Comparison of ENCODE assay signal across 11 cellular contexts in the genomic region with DNA sequence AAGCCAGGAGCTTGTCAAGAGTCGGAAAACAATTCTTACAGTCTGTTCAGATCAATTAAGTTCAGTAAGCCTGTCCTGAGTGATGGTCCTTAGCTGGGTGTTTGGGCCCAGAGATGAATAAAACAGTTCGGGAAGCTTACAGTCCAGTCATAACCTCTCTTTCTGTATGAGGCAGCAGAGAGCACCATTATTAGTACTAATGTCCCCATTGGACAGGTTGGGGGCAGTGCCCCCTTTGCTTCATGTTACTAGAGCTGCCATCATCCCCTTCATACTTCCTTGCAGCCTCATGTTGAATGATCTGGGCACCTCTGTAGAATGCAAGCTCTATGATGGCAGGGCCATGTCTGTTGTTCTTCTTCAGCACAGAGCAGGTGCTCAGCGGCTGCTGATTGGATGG. TPM values are rescaled to one million over a fixed set of nuclear protein-coding genes. Genes with fewer than 3 reads are reported as not detected.
A peak's percentile ranks its signal among the peaks of the same experiment; 100 is the strongest.
DNase-seq lines count a peak whose midpoint lies in the region; ATAC-seq, FAIRE-seq and TF ChIP-seq lines count a peak whose summit lies in the region.
"Had no signal": no experiment of that assay in that cellular context is flagged by ENCODE, and none has a peak within 500 bp of the region (broad histone marks: within the 10 kb centered on the region; RNA-seq: fewer than 3 reads in every experiment).

No MANE protein-coding gene starts in this region.

- H3K27ac Mint-ChIP-seq in activated naive CD8-positive, alpha-beta T cell treated with anti-CD3 and anti-CD28 coated beads, Interleukin-2, amount 50 U/mL, for 24 hours = peak overlapping the region; percentile 26

- WGBS in HepG2 (ENCODE audit: low lambda C conversion rate) = 2% methylated on average over 3 of the region's 3 CpGs
- WGBS in stomach, 5 donors = 71 to 91% (median 82%) methylated on average over 3 of the region's 3 CpGs

- no peak overlapping the region for H2AFZ ChIP-seq in HepG2 (ENCODE audit: low read length)

- H3K9ac ChIP-seq in HepG2 (ENCODE audit: insufficient read depth, low read depth, low read length) = no peak overlapping the region

- no peaks in the 10 kb centered on the region for H3K27me3 Mint-ChIP-seq in activated naive CD8-positive, alpha-beta T cell treated with anti-CD3 and anti-CD28 coated beads, Interleukin-2, amount 50 U/mL, for 24 hours

- H3K4me3 Mint-ChIP-seq in activated naive CD8-positive, alpha-beta T cell treated with anti-CD3 and anti-CD28 coated beads, Interleukin-2, amount 50 U/mL, for 24 hours = no peak overlapping the region

- H3K4me1 Mint-ChIP-seq in activated naive CD8-positive, alpha-beta T cell treated with anti-CD3 and anti-CD28 coated beads, Interleukin-2, amount 50 U/mL, for 24 hours = peaks cover 88% of the 10 kb centered on the region

- H3K9me3 Mint-ChIP-seq in activated naive CD8-positive, alpha-beta T cell treated with anti-CD3 and anti-CD28 coated beads, Interleukin-2, amount 50 U/mL, for 24 hours = no peaks in the 10 kb centered on the region

- peaks cover 42% of the 10 kb centered on the region for H3K36me3 Mint-ChIP-seq in activated naive CD8-positive, alpha-beta T cell treated with anti-CD3 and anti-CD28 coated beads, Interleukin-2, amount 50 U/mL, for 24 hours (ENCODE audit: low read depth)

- no peak overlapping the region for H3K4me2 ChIP-seq in HepG2 (ENCODE audit: low read depth, low read length)

- H3K4me3 ChIP-seq in GM06990 (replicated peaks; ENCODE audit: low read depth, low read length) = no peak overlapping the region
- H3K4me3 ChIP-seq in HepG2 (replicated peaks in 1 of 3; ENCODE audit: insufficient read depth in 1 of 3, low read depth in 2 of 3, low read length in 3 of 3) = no peak overlapping the region
- H3K4me3 ChIP-seq in stomach = no peak overlapping the region

- TF ChIP-seq RAD21 in HepG2 (CRISPR knock-in tag; IDR thresholded peaks at IDR 0.05) = no peak

- H3K9me3 ChIP-seq in HepG2 (ENCODE audit: low read length) (no peaks in the 10 kb centered on the region), stomach (no peaks in the 10 kb centered on the region)

- no TSS peak for BruUV-seq in HepG2 (replicated peaks; lab: Mats Ljungman, UMichigan)

- CTCF ChIA-PET in HepG2 (lab: Yijun Ruan, JAX; ENCODE audit: low intra/inter-chr PET ratio, low total read pairs) = no interaction called here

- H4K20me1 ChIP-seq in HepG2 (ENCODE audit: insufficient read depth, low read length) = no peaks in the 10 kb centered on the region

- POLR2A ChIA-PET in HepG2 (lab: Yijun Ruan, JAX) = no interaction called here

- no peak overlapping the region for H3K27ac ChIP-seq in HepG2 (ENCODE audit: extremely low read length, insufficient read depth, low read length)
- no peak overlapping the region for H3K27ac ChIP-seq in stomach
- H3K27ac ChIP-seq: RWPE1 had no signal

- TF ChIP-seq EP300 in HepG2 (IDR thresholded peaks at IDR 0.05; ENCODE audit: low read depth in 2 of 2, low read length in 2 of 2) (no peak), HepG2 (CRISPR knock-in tag; IDR thresholded peaks at IDR 0.05; ENCODE audit: borderline replicate concordance) (no peak), stomach (IDR thresholded peaks at IDR 0.05) (no peak)

- peak; percentile 23 for DNase-seq in GM06990 (ENCODE audit: extremely low read depth, insufficient read length)
- no peak for DNase-seq in activated naive CD8-positive, alpha-beta T cell treated with anti-CD3 and anti-CD28 coated beads, Interleukin-2, amount 50 U/mL, for 24 hours
- no peak for DNase-seq in NCI-H345 (lab: John Stamatoyannopoulos, UW)
- DNase-seq in HepG2 (ENCODE audit: low spot score) = no peak
- no peak for DNase-seq in stomach
- DNase-seq: posterior cingulate gyrus; stimulated activated naive CD4-positive, alpha-beta T cell treated with Interleukin-2 at 50 U/mL for 16 hours had no signal

- H3K4me1 ChIP-seq in HepG2 (ENCODE audit: insufficient read depth, low read length) = no peaks in the 10 kb centered on the region
- H3K4me1 ChIP-seq in stomach = peaks cover 0 to 37% (median 11%) of the 10 kb centered on the region in 4 donors

- H3K36me3 ChIP-seq in GM06990 (ENCODE audit: control insufficient read depth, insufficient read depth, low read length) (peaks cover 2% of the 10 kb centered on the region), HepG2 (replicated peaks in 1 of 2; ENCODE audit: control insufficient read depth in 1 of 2, insufficient read depth in 2 of 2, low read length in 2 of 2) (no peaks in the 10 kb centered on the region), stomach (no peaks in the 10 kb centered on the region)

- intact Hi-C loops in HepG2 (cut with micrococcal nuclease; ENCODE audit: unreplicated experiment) = no loop called here
- intact Hi-C loops in stomach (cut with DNase I; ENCODE audit: low total_unique reads) = no loop called here

- in situ Hi-C loops in HepG2 (cut with HindIII; ENCODE audit: extremely low pct_ligation_motif_present, low pct_unique_long_range_greater_than_20kb) = no loop called here

- ATAC-seq in GM18909 (IDR thresholded peaks at IDR 0.05; ENCODE audit: poor library complexity, unreplicated experiment) (peak; percentile 32), HG03175 (IDR thresholded peaks at IDR 0.05; ENCODE audit: unreplicated experiment) (peak; percentile 45), GM21447 (IDR thresholded peaks at IDR 0.05; ENCODE audit: unreplicated experiment) (no peak), HepG2 (no peak)
- peak; percentile 11 for ATAC-seq in activated naive CD8-positive, alpha-beta T cell treated with anti-CD3 and anti-CD28 coated beads, Interleukin-2, amount 50 U/mL, for 24 hours

- no peaks in the 10 kb centered on the region for H3K27me3 ChIP-seq in GM06990 (replicated peaks; ENCODE audit: control insufficient read depth, insufficient read depth, low read length)
- no peaks in the 10 kb centered on the region for H3K27me3 ChIP-seq in HepG2 (ENCODE audit: control insufficient read depth in 1 of 2, insufficient read depth in 2 of 2, low read length in 2 of 2)
- no peaks in the 10 kb centered on the region for H3K27me3 ChIP-seq in stomach

- no peak for TF ChIP-seq POLR2A in HepG2 (IDR thresholded peaks at IDR 0.05; ENCODE audit: insufficient read depth in 1 of 2, low read depth in 2 of 2, low read length in 2 of 2)
- TF ChIP-seq POLR2A in stomach (IDR thresholded peaks at IDR 0.05) = no peak

- no peaks in the 10 kb centered on the region for H3K79me2 ChIP-seq in HepG2 (ENCODE audit: insufficient read depth, low read length)

- FAIRE-seq in HepG2 (lab: Jason Lieb, UNC) = no peak

- TF ChIP-seq CTCF in GM06990 (IDR thresholded peaks at IDR 0.05; ENCODE audit: insufficient read depth, low read length, poor library complexity, severe bottlenecking) (no peak), HepG2 (CRISPR knock-in tag; IDR thresholded peaks at IDR 0.05) (no peak), stomach (IDR thresholded peaks at IDR 0.05) (no peak)

TF ChIP-seq in HepG2, 621 proteins besides CTCF, POLR2A, EP300 and RAD21 (continues in another document):
- TF ChIP-seq, protein P1, sequence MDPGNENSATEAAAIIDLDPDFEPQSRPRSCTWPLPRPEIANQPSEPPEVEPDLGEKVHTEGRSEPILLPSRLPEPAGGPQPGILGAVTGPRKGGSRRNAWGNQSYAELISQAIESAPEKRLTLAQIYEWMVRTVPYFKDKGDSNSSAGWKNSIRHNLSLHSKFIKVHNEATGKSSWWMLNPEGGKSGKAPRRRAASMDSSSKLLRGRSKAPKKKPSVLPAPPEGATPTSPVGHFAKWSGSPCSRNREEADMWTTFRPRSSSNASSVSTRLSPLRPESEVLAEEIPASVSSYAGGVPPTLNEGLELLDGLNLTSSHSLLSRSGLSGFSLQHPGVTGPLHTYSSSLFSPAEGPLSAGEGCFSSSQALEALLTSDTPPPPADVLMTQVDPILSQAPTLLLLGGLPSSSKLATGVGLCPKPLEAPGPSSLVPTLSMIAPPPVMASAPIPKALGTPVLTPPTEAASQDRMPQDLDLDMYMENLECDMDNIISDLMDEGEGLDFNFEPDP (CRISPR knock-in tag; conservative IDR thresholded peaks at IDR 0.05) = no peak
- TF ChIP-seq CENPBD1 (CRISPR knock-in tag; IDR thresholded peaks at IDR 0.05; ENCODE audit: borderline replicate concordance, low read depth) = no peak
- TF ChIP-seq MYNN (CRISPR knock-in tag; IDR thresholded peaks at IDR 0.05; ENCODE audit: low read depth) = no peak

RNA-seq across cellular contexts. Expression of gene DOCK2, which starts 9.8 kb away (rescaled TPM):
- total RNA-seq in HepG2 (2016; rRNA removed; fragmentation: Illumina TruSeq; extraction: Trizol) = not detected in 2 replicates
- total RNA-seq in HepG2 (2016; cell fraction: cytosol; rRNA removed; fragmentation: Illumina TruSeq; extraction: Trizol; ENCODE audit: low read depth) = not detected in 2 replicates
- not detected in 2 replicates for total RNA-seq in HepG2 (2016; cell fraction: insoluble cytoplasmic fraction; rRNA removed; fragmentation: Illumina TruSeq; extraction: Trizol)
- not detected in 2 replicates for total RNA-seq in HepG2 (2016; cell fraction: membrane; rRNA removed; fragmentation: Illumina TruSeq; extraction: Trizol)
- total RNA-seq in HepG2 (2016; cell fraction: nucleus; rRNA removed; fragmentation: Illumina TruSeq; extraction: Trizol) = not detected in 2 replicates
- polyA plus RNA-seq in HepG2 (2011; rRNA removed) = not detected in 2 replicates
- 0.01 and 0.03 TPM in 2 replicates for polyA plus RNA-seq in HepG2 (2011; cell fraction: cytosol; rRNA removed)
- polyA plus RNA-seq in HepG2 (2011; cell fraction: nucleus; rRNA removed) = 0.03 TPM in 1 of 2 replicates, not detected in the other
- not detected in 2 replicates for polyA plus RNA-seq in HepG2 (2012)
- not detected in 2 replicates for polyA plus RNA-seq in HepG2 (2016; cell fraction: cytosol; fragmentation: Illumina TruSeq; extraction: Trizol; ENCODE audit: low read depth)
- polyA plus RNA-seq in HepG2 (2016; cell fraction: insoluble cytoplasmic fraction; fragmentation: Illumina TruSeq; extraction: Trizol; ENCODE audit: low read depth) = not detected in 2 replicates
- not detected in 2 replicates for polyA plus RNA-seq in HepG2 (2016; cell fraction: membrane; fragmentation: Illumina TruSeq; extraction: Trizol; ENCODE audit: low read depth)
- polyA plus RNA-seq in HepG2 (2016; cell fraction: nucleus; fragmentation: Illumina TruSeq; extraction: Trizol; ENCODE audit: insufficient read depth, low read depth) = not detected in 2 replicates
- polyA minus RNA-seq in HepG2 (2011; rRNA and poly(A)+ RNA removed; ENCODE audit: low replicate concordance) = 0.62 and 0.89 TPM in 2 replicates
- polyA minus RNA-seq in HepG2 (2011; cell fraction: cytosol; rRNA and poly(A)+ RNA removed) = not detected in 2 replicates
- polyA minus RNA-seq in HepG2 (2011; cell fraction: nucleus; rRNA and poly(A)+ RNA removed) = not detected in 2 replicates
- 10 to 100 TPM in 4 of 5 donors, 1 to 10 TPM in 1; 3.2 to 50.2 (median 12.9) TPM for total RNA-seq in stomach
- 1 to 10 TPM; 2.1 to 5.3 (median 3.5) TPM for polyA plus RNA-seq in stomach

Comparison
In these comparisons a context has a peak if more than half of its experiments do, and no peak if none do; other contexts are left out.
1. ATAC-seq: peak in GM18909 (single experiment), HG03175 (single experiment) and activated naive CD8-positive, alpha-beta T cell treated with anti-CD3 and anti-CD28 coated beads, Interleukin-2, amount 50 U/mL, for 24 hours (single experiment); none in GM21447 (single experiment) and HepG2 (single experiment).
2. RNA of gene DOCK2, which starts 9.8 kb away (total RNA-seq): 3.2 to 50.2 TPM in stomach; not detected in HepG2; every median in the first group is over 4 times any median in the second.